24 cellular contexts compared by ENCODE assay signal in the genomic region with DNA sequence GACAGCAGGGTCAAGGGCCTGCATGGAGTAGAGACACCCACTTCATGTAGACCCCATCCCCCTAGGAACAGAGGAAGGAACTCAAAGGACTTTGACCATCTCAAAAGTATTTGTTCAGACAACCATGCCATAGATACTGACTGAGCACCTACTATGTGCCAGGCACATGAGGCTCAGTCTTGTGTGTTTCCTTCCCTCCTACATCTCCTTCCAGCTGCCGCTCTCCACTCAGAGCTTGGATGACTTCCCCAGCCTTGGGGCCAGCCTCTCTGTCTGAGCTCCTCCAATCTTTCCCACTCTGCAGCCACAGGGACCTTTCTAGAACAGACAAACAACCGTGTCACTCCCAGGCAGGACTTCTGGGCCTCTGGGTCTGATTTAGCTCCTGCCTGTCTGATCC. TPM values are rescaled to one million over a fixed set of nuclear protein-coding genes. Genes with fewer than 3 reads are reported as not detected.
"Had no signal": no experiment of that assay in that cellular context is flagged by ENCODE, and none has a peak within 500 bp of the region (broad histone marks: within the 10 kb centered on the region; RNA-seq: fewer than 3 reads in every experiment).

No MANE protein-coding gene starts in this region.

- H3K27ac ChIP-seq: SK-N-MC, VCaP had no signal

- H3K4me3 Mint-ChIP-seq: activated CD4-positive, alpha-beta memory T cell treated with anti-CD3 and anti-CD28 coated beads for 36 hours; activated CD4-positive, alpha-beta T cell treated with anti-CD3 and anti-CD28 coated beads, Interleukin-2, amount 10 ng/mL, durations not matched to agents 7 days and 5 days; activated naive CD8-positive, alpha-beta T cell treated with anti-CD3 and anti-CD28 coated beads for 36 hours; activated T-cell treated with anti-CD3 and anti-CD28 coated beads, Interleukin-2, amount 50 U/mL, for 4 hours; central memory CD8-positive, alpha-beta T cell; T-cell had no signal

- DNase-seq: activated CD4-positive, alpha-beta memory T cell treated with anti-CD3 and anti-CD28 coated beads for 36 hours; activated CD4-positive, alpha-beta T cell treated with anti-CD3 and anti-CD28 coated beads, Interleukin-2, amount 10 ng/mL, durations not matched to agents 7 days and 5 days; activated CD4-positive, CD25-positive, alpha-beta regulatory T cell; activated CD8-positive, alpha-beta memory T cell treated with anti-CD3 and anti-CD28 coated beads for 24 hours; activated effector memory CD4-positive, alpha-beta T cell treated with anti-CD3 and anti-CD28 coated beads, Interleukin-2, amount 50 U/mL, for 16 hours; activated naive CD4-positive, alpha-beta T cell treated with Interleukin-2 at 50 U/mL for 16 hours; activated naive CD8-positive, alpha-beta T cell treated with anti-CD3 and anti-CD28 coated beads for 36 hours; activated T-cell treated with anti-CD3 and anti-CD28 coated beads, Interleukin-2, amount 50 U/mL, for 4 hours; anterior cingulate cortex; NCI-H1092; NCI-H1417; NCI-H2029; NCI-H2107; NCI-H2171 treated with DMSO at 0.1 percent for 48 hours; NCI-H226; NCI-H526 treated with DMSO at 0.1 percent for 48 hours; NCI-H82; SIG-M5; T-cell had no signal

- H3K4me3 ChIP-seq: SK-N-MC had no signal

- H3K9me3 Mint-ChIP-seq: activated CD4-positive, alpha-beta memory T cell treated with anti-CD3 and anti-CD28 coated beads for 36 hours; activated CD4-positive, alpha-beta T cell treated with anti-CD3 and anti-CD28 coated beads, Interleukin-2, amount 10 ng/mL, durations not matched to agents 7 days and 5 days; activated naive CD8-positive, alpha-beta T cell treated with anti-CD3 and anti-CD28 coated beads for 36 hours; activated T-cell treated with anti-CD3 and anti-CD28 coated beads, Interleukin-2, amount 50 U/mL, for 4 hours; central memory CD8-positive, alpha-beta T cell; T-cell had no signal

- H3K27ac Mint-ChIP-seq: activated CD4-positive, alpha-beta memory T cell treated with anti-CD3 and anti-CD28 coated beads for 36 hours; activated CD4-positive, alpha-beta T cell treated with anti-CD3 and anti-CD28 coated beads, Interleukin-2, amount 10 ng/mL, durations not matched to agents 7 days and 5 days; activated naive CD8-positive, alpha-beta T cell treated with anti-CD3 and anti-CD28 coated beads for 36 hours; T-cell had no signal

- ATAC-seq: activated T-cell treated with anti-CD3 and anti-CD28 coated beads, Interleukin-2, amount 50 U/mL, for 4 hours; T-cell had no signal

- H3K36me3 Mint-ChIP-seq: activated CD4-positive, alpha-beta memory T cell treated with anti-CD3 and anti-CD28 coated beads for 36 hours; activated naive CD8-positive, alpha-beta T cell treated with anti-CD3 and anti-CD28 coated beads for 36 hours; T-cell had no signal

RNA-seq across cellular contexts. Expression of a gene that starts 2.5 kb away (rescaled TPM):
- total RNA-seq: activated CD4-positive, alpha-beta memory T cell treated with anti-CD3 and anti-CD28 coated beads for 36 hours; activated naive CD8-positive, alpha-beta T cell treated with anti-CD3 and anti-CD28 coated beads for 36 hours; activated T-cell treated with anti-CD3 and anti-CD28 coated beads, Interleukin-2, amount 50 U/mL, for 4 hours; NCI-H460; T-cell; T-helper 2 cell treated with Interferon-gamma antibody and Interleukin-4, amounts not matched to agents 100 ng/mL and 5 ng/mL, for 36 hours had no signal
